ENCODE assay signal across 2 cellular contexts in genomic region chr5:64758916-64759315, GRCh38.
TF ChIP-seq lines count a peak whose summit lies in the region.

No MANE protein-coding gene starts in this region.

TF ChIP-seq in GM23338, 12 proteins besides CTCF, POLR2A, EP300 and RAD21:
- TF ChIP-seq STAT1 (IDR thresholded peaks at IDR 0.05; ENCODE audit: unreplicated experiment) (no peak), CREB1 (CRISPR knock-in tag; IDR thresholded peaks at IDR 0.05; ENCODE audit: low read depth) (no peak), JUNB (IDR thresholded peaks at IDR 0.05; ENCODE audit: unreplicated experiment) (no peak), ZNF114 (CRISPR knock-in tag; IDR thresholded peaks at IDR 0.05) (no peak), NANOG (IDR thresholded peaks at IDR 0.05; ENCODE audit: borderline replicate concordance) (no peak), REST (IDR thresholded peaks at IDR 0.05; ENCODE audit: unreplicated experiment) (no peak), EZH2phosphoT487 (IDR thresholded peaks at IDR 0.05; ENCODE audit: unreplicated experiment) (no peak), ZNF331 (CRISPR knock-in tag; IDR thresholded peaks at IDR 0.05; ENCODE audit: low read depth) (no peak), ZNF462 (CRISPR knock-in tag; IDR thresholded peaks at IDR 0.05) (no peak)
TF ChIP-seq in GM23338: peak in this region for 0.

TF ChIP-seq in neural cell, 6 proteins besides CTCF, POLR2A, EP300 and RAD21:
- TF ChIP-seq MXI1 (conservative IDR thresholded peaks at IDR 0.05; ENCODE audit: poor library complexity, severe bottlenecking) (no peak), SMC3 (conservative IDR thresholded peaks at IDR 0.05; ENCODE audit: poor library complexity) (no peak), REST (IDR thresholded peaks at IDR 0.05; ENCODE audit: borderline replicate concordance) (no peak), EZH2 (IDR thresholded peaks at IDR 0.05; ENCODE audit: borderline replicate concordance, insufficient read depth, low read length, poor library complexity, severe bottlenecking) (no peak), POLR2AphosphoS5 (IDR thresholded peaks at IDR 0.05) (no peak), TAF1 (IDR thresholded peaks at IDR 0.05; ENCODE audit: low read depth) (no peak)
